ENCODE assay signal across 27 cellular contexts in the genomic region with DNA sequence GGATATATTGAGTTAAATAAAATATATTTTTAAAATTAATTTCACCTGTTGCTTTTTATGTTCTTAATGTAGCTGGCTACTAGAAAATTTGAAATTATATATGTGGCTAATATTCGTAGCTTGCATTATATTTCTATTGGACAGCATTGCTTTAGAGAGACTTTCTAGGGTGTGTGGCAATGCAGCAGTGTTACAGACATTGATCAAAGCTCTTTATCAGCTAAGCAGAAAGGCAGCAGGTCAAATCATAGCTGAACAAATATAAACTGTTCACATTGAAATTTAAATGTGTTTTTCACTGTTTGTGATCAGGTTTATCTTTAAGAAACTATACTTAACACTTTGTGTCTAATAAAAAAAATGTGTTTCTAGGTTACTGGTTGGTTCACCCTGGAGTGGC. TPM values are rescaled to one million over a fixed set of nuclear protein-coding genes. Genes with fewer than 3 reads are reported as not detected.
DNase-seq lines count a peak whose midpoint lies in the region; ATAC-seq and TF ChIP-seq lines count a peak whose summit lies in the region.
"Had no signal": no experiment of that assay in that cellular context is flagged by ENCODE, and none has a peak within 500 bp of the region (broad histone marks: within the 10 kb centered on the region; RNA-seq: fewer than 3 reads in every experiment).

No MANE protein-coding gene starts in this region.

- H3K9me3 ChIP-seq in DND-41 (ENCODE audit: insufficient read depth, low read length, severe bottlenecking) (no peaks in the 10 kb centered on the region), hepatocyte (ENCODE audit: low read depth) (no peaks in the 10 kb centered on the region)
- H3K9me3 ChIP-seq: left lung, MG63, testis had no signal

- H3K9me3 Mint-ChIP-seq in activated CD4-positive, alpha-beta T cell treated with anti-CD3 and anti-CD28 coated beads, Interleukin-2, amount 10 ng/mL, durations not matched to agents 7 days and 5 days, result peaks cover 2% of the 10 kb centered on the region
- H3K9me3 Mint-ChIP-seq in activated CD4-positive, alpha-beta T cell treated with anti-CD3 and anti-CD28 coated beads for 36 hours (ENCODE audit: low read depth), result no peaks in the 10 kb centered on the region
- H3K9me3 Mint-ChIP-seq: activated naive CD4-positive, alpha-beta T cell treated with anti-CD3 and anti-CD28 coated beads, Interleukin-2, amount 50 U/mL, for 24 hours; activated T-helper 1 cell treated with anti-CD3 and anti-CD28 coated beads, Interleukin-12 subunit alpha, Interleukin-12 subunit beta, Interleukin-2, Interleukin-4 antibody, amounts not matched to agents 30 ng/mL and 10 ng/mL and 1 ng/mL, durations not matched to agents 14 hours and 24 hours and 36 hours; memory B cell; WTC11 had no signal

- H2AFZ ChIP-seq in DND-41 (ENCODE audit: low read depth, low read length) (no peak overlapping the region), hepatocyte (no peak overlapping the region)

- H3K36me3 Mint-ChIP-seq in activated CD4-positive, alpha-beta T cell treated with anti-CD3 and anti-CD28 coated beads, Interleukin-2, amount 10 ng/mL, durations not matched to agents 7 days and 5 days (ENCODE audit: low read depth), result peaks cover 28% of the 10 kb centered on the region
- H3K36me3 Mint-ChIP-seq in activated CD4-positive, alpha-beta T cell treated with anti-CD3 and anti-CD28 coated beads for 36 hours (ENCODE audit: low read depth), result peaks cover 2% of the 10 kb centered on the region
- H3K36me3 Mint-ChIP-seq: activated naive CD4-positive, alpha-beta T cell treated with anti-CD3 and anti-CD28 coated beads, Interleukin-2, amount 50 U/mL, for 24 hours; CD4-positive, alpha-beta memory T cell; memory B cell; WTC11 had no signal

- CTCF ChIA-PET in activated CD4-positive, alpha-beta T cell treated with anti-CD3 and anti-CD28 coated beads, Interleukin-2, amount 10 ng/mL, durations not matched to agents 7 days and 5 days (lab: Charles Lee), result interaction anchor here (0.8 to 2.9 kb wide), 5 partner anchors 10 to 31 kb away, joined by 3 to 19 read pairs (median 5); no protein-coding TSS in a partner anchor
- CTCF ChIA-PET in activated CD4-positive, alpha-beta T cell treated with anti-CD3 and anti-CD28 coated beads for 36 hours (lab: Charles Lee), result interaction anchor here (0.6 to 3.4 kb wide), 5 partner anchors 10 to 1826 kb away, joined by 3 to 24 read pairs (median 5); partner anchors contain the start of gene MOCS2

- 0 out of 2 replicates have a peak overlapping the region, but pooled peaks have one; percentile 30 for H3K9ac ChIP-seq in DND-41 (ENCODE audit: low read depth, low read length)

- H3K27me3 Mint-ChIP-seq in activated CD4-positive, alpha-beta T cell treated with anti-CD3 and anti-CD28 coated beads, Interleukin-2, amount 10 ng/mL, durations not matched to agents 7 days and 5 days, result peaks cover 7% of the 10 kb centered on the region
- H3K27me3 Mint-ChIP-seq in activated CD4-positive, alpha-beta T cell treated with anti-CD3 and anti-CD28 coated beads for 36 hours, result peaks cover 18% of the 10 kb centered on the region
- H3K27me3 Mint-ChIP-seq: activated naive CD4-positive, alpha-beta T cell treated with anti-CD3 and anti-CD28 coated beads, Interleukin-2, amount 50 U/mL, for 24 hours; CD4-positive, alpha-beta memory T cell had no signal

- 83% methylated on average over 1 of the region's 1 CpG for WGBS in hepatocyte (ENCODE audit: low lambda C conversion rate, missing lambda C conversion rate)

- peak overlapping the region; percentile 75; the same call in 1 of the 2 replicates for H3K27ac ChIP-seq in DND-41 (ENCODE audit: low read length)
- no peak overlapping the region for H3K27ac ChIP-seq in hepatocyte
- H3K27ac ChIP-seq: testis had no signal

- H4K20me1 ChIP-seq in DND-41 (ENCODE audit: insufficient read depth, low read length), result no peaks in the 10 kb centered on the region
- no peaks in the 10 kb centered on the region for H4K20me1 ChIP-seq in hepatocyte (ENCODE audit: insufficient read depth, poor library complexity, severe bottlenecking)

- peak overlapping the region; percentile 60 for H3K4me2 ChIP-seq in DND-41 (ENCODE audit: insufficient read depth, low read length)
- peak overlapping the region; percentile 16 for H3K4me2 ChIP-seq in hepatocyte

- peak overlapping the region; percentile 90 for H3K27ac Mint-ChIP-seq in activated CD4-positive, alpha-beta T cell treated with anti-CD3 and anti-CD28 coated beads, Interleukin-2, amount 10 ng/mL, durations not matched to agents 7 days and 5 days
- H3K27ac Mint-ChIP-seq in activated CD4-positive, alpha-beta T cell treated with anti-CD3 and anti-CD28 coated beads for 36 hours, result no peak overlapping the region
- H3K27ac Mint-ChIP-seq: memory B cell, WTC11 had no signal

- no peaks in the 10 kb centered on the region for H3K36me3 ChIP-seq in DND-41 (ENCODE audit: insufficient read depth, low read length)
- no peaks in the 10 kb centered on the region for H3K36me3 ChIP-seq in hepatocyte (replicated peaks; ENCODE audit: insufficient read depth, low read depth)
- H3K36me3 ChIP-seq: left lung, MG63 had no signal

- H3K27me3 ChIP-seq in DND-41 (ENCODE audit: insufficient read depth, low read length, poor library complexity) (no peaks in the 10 kb centered on the region), hepatocyte (no peaks in the 10 kb centered on the region)
- H3K27me3 ChIP-seq: left lung, MG63, testis had no signal

- H3K4me1 ChIP-seq in DND-41 (ENCODE audit: insufficient read depth, low read length), result peaks cover 25% of the 10 kb centered on the region
- peaks cover 9% of the 10 kb centered on the region for H3K4me1 ChIP-seq in hepatocyte (ENCODE audit: insufficient read depth)
- H3K4me1 ChIP-seq: testis had no signal

- H3K79me2 ChIP-seq in DND-41 (ENCODE audit: insufficient read depth, low read length), result no peaks in the 10 kb centered on the region
- no peaks in the 10 kb centered on the region for H3K79me2 ChIP-seq in hepatocyte

- TF ChIP-seq CTCF in DND-41 (IDR thresholded peaks at IDR 0.05; ENCODE audit: borderline replicate concordance, extremely low read depth, low read length, poor library complexity, severe bottlenecking) (no peak), hepatocyte (IDR thresholded peaks at IDR 0.05; ENCODE audit: poor library complexity) (no peak)

- peak overlapping the region; percentile 65 for H3K4me3 Mint-ChIP-seq in activated CD4-positive, alpha-beta T cell treated with anti-CD3 and anti-CD28 coated beads, Interleukin-2, amount 10 ng/mL, durations not matched to agents 7 days and 5 days
- no peak overlapping the region for H3K4me3 Mint-ChIP-seq in activated CD4-positive, alpha-beta T cell treated with anti-CD3 and anti-CD28 coated beads for 36 hours
- H3K4me3 Mint-ChIP-seq: memory B cell, WTC11 had no signal

- POLR2A ChIA-PET in activated CD4-positive, alpha-beta T cell treated with anti-CD3 and anti-CD28 coated beads, Interleukin-2, amount 10 ng/mL, durations not matched to agents 7 days and 5 days (lab: Charles Lee), result interaction anchor here (0.8 to 1.0 kb wide), 2 partner anchors 10 to 28 kb away, joined by 3 read pairs; no protein-coding TSS in a partner anchor
- POLR2A ChIA-PET in activated CD4-positive, alpha-beta T cell treated with anti-CD3 and anti-CD28 coated beads for 36 hours (lab: Charles Lee), result interaction anchor here (0.7 to 1.6 kb wide), 2 partner anchors 10 to 11 kb away, joined by 3 to 6 read pairs; no protein-coding TSS in a partner anchor

- DNase-seq in activated CD4-positive, alpha-beta T cell treated with anti-CD3 and anti-CD28 coated beads, Interleukin-2, amount 10 ng/mL, durations not matched to agents 7 days and 5 days, result no peak
- no peak for DNase-seq in activated CD4-positive, alpha-beta T cell treated with anti-CD3 and anti-CD28 coated beads for 36 hours
- DNase-seq in DND-41 (no peak), OCI-M1 (lab: John Stamatoyannopoulos, UW) (peak; percentile 35), hepatocyte (ENCODE audit: low spot score) (no peak)
- DNase-seq: activated CD4-positive, alpha-beta T cell treated with anti-CD3 and anti-CD28 coated beads, Interleukin-2, amount 50 U/mL, for 1 hour; activated CD8-positive, alpha-beta memory T cell treated with anti-CD3 and anti-CD28 coated beads, Interleukin-2, amount 50 U/mL, for 48 hours; left lung; MG63; NCI-H1105 treated with DMSO at 0.1 percent for 48 hours; NCI-H2029 treated with DMSO at 0.1 percent for 48 hours; NCI-H2227 treated with DMSO at 0.1 percent for 48 hours; NCI-H526; NK-92 treated with Interleukin-12 subunit alpha and Interleukin-12 subunit beta, amount 100 ng/mL, for 24 hours; Right ventricle myocardium superior; stimulated activated CD4-positive, alpha-beta T cell treated with anti-CD3 and anti-CD28 coated beads, Interleukin-1b, Interleukin-23, amount 100 ng/mL, for 48 hours; stimulated activated naive CD8-positive, alpha-beta T cell treated with anti-CD3 and anti-CD28 coated beads, Interleukin-15, Interleukin-2, amounts not matched to agents 100 U/mL and 50 U/mL, for 24 hours; testis had no signal

- H3K4me3 ChIP-seq in DND-41 (ENCODE audit: low read depth in 1 of 2, low read length in 2 of 2) (no peak overlapping the region), hepatocyte (no peak overlapping the region)
- H3K4me3 ChIP-seq: K562, left lung, testis had no signal

- no peak for ATAC-seq in activated CD4-positive, alpha-beta T cell treated with anti-CD3 and anti-CD28 coated beads for 36 hours
- ATAC-seq in DND-41 (ENCODE audit: insufficient read depth, low read depth) (peak; percentile 30; the same call in 1 of the 3 replicates), GM19395 (IDR thresholded peaks at IDR 0.05; ENCODE audit: unreplicated experiment) (no peak), esophagus mucosa (no peak), HG02885 (IDR thresholded peaks at IDR 0.05; ENCODE audit: poor library complexity, unreplicated experiment) (no peak)
- ATAC-seq: K562, WTC11 had no signal

- intact Hi-C loops in activated CD4-positive, alpha-beta T cell treated with anti-CD3 and anti-CD28 coated beads for 36 hours (cut with DNase I, micrococcal nuclease), result loop anchor here (1.0 to 2.0 kb wide), 7 partner anchors 9 to 55 kb away; no protein-coding TSS in a partner anchor

- no peaks in the 10 kb centered on the region for H3K9me2 ChIP-seq in hepatocyte (replicated peaks; ENCODE audit: insufficient read depth)

- peaks cover 67% of the 10 kb centered on the region for H3K4me1 Mint-ChIP-seq in activated CD4-positive, alpha-beta T cell treated with anti-CD3 and anti-CD28 coated beads, Interleukin-2, amount 10 ng/mL, durations not matched to agents 7 days and 5 days
- peaks cover 37% of the 10 kb centered on the region for H3K4me1 Mint-ChIP-seq in activated CD4-positive, alpha-beta T cell treated with anti-CD3 and anti-CD28 coated beads for 36 hours
- H3K4me1 Mint-ChIP-seq: WTC11 had no signal

RNA-seq across cellular contexts. Expression of gene ITGA2, which starts 52.6 kb away (rescaled TPM):
- total RNA-seq in activated CD4-positive, alpha-beta T cell treated with anti-CD3 and anti-CD28 coated beads, Interleukin-2, amount 10 ng/mL, durations not matched to agents 7 days and 5 days, result 1 to 10 TPM; 3.9 to 4.0 TPM
- total RNA-seq in activated CD4-positive, alpha-beta T cell treated with anti-CD3 and anti-CD28 coated beads for 36 hours, result under 1 TPM; 0.61 to 0.71 TPM
- total RNA-seq in hepatocyte (10.2 and 10.8 TPM in 2 replicates), esophagus mucosa (31.3 TPM)
- polyA plus RNA-seq in hepatocyte, result 1.5 and 2.5 TPM in 2 replicates
